ENCODE assay signal across 27 cellular contexts in the genomic region with DNA sequence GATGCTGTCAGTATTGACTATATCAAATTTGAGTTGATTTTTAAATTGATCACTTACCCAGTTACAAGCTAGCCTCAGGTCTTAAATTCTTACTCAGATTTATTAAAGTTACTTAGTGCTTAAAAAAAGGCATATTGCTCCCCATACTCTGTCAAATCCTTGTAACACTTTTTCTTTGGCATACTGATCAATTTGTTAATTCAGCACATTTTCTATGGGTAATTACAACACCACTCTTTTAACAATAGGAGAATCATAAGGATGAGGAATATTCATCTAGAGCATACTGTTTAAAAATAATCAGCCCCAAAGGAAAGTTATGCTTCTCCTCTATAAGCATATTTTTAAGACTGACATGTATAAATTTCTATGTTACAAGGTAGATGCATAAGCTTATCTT.
"Had no signal": no experiment of that assay in that cellular context is flagged by ENCODE, and none has a peak within 500 bp of the region (broad histone marks: within the 10 kb centered on the region; RNA-seq: fewer than 3 reads in every experiment).

No MANE protein-coding gene starts in this region.

- H3K4me3 ChIP-seq: stomach, suprapubic skin, testis, thoracic aorta, thyroid gland, tibial artery, tibial nerve, transverse colon, upper lobe of left lung, upper lobe of right lung, uterus, vagina had no signal

- DNase-seq: stimulated activated CD4-positive, alpha-beta T cell treated with anti-CD3 and anti-CD28 coated beads, Interleukin-2, amount 100 ng/mL, for 48 hours; stimulated activated CD4-positive, alpha-beta T cell treated with anti-CD3 and anti-CD28 coated beads, Interleukin-4, amount 100 ng/mL, for 1 hour; stimulated activated CD4-positive, alpha-beta T cell treated with anti-CD3 and anti-CD28 coated beads, Interleukin-4, amount 100 ng/mL, for 24 hours; stimulated activated CD4-positive, alpha-beta T cell treated with anti-CD3 and anti-CD28 coated beads, Interleukin-4, amount 100 ng/mL, for 4 hours; stimulated activated CD8-positive, alpha-beta memory T cell treated with anti-CD3 and anti-CD28 coated beads, Interleukin-4, amount 100 ng/mL, for 48 hours; stimulated activated naive B cell treated with anti-CD40 and anti-IgM and Interleukin-4, amounts not matched to agents 10 μg/mL and 1 μg/mL and 100 μg/mL, for 72 hours; stimulated activated naive CD4-positive, alpha-beta T cell; stimulated activated naive CD4-positive, alpha-beta T cell treated with Interleukin-2 at 50 U/mL for 16 hours; stimulated activated naive CD8-positive, alpha-beta T cell treated with anti-CD3 and anti-CD28 coated beads, Interleukin-15, amount 100 ng/mL, for 72 hours; stimulated activated naive CD8-positive, alpha-beta T cell treated with anti-CD3 and anti-CD28 coated beads, Interleukin-15, Interleukin-2, amounts not matched to agents 100 U/mL and 50 U/mL, for 24 hours; stomach; substantia nigra; testis; thyroid gland; tibial artery; transverse colon; trophoblast cell; upper lobe of left lung; upper lobe of right lung; uterus had no signal

- H3K4me1 ChIP-seq: stomach, suprapubic skin, testis, thyroid gland, tibial nerve, transverse colon, upper lobe of left lung, upper lobe of right lung, uterus, vagina had no signal

- H3K27me3 ChIP-seq: stomach, suprapubic skin, testis, thyroid gland, tibial artery, tibial nerve, transverse colon, upper lobe of left lung, upper lobe of right lung, uterus, vagina had no signal

- ATAC-seq: stimulated activated effector memory CD8-positive, alpha-beta T cell treated with anti-CD3 and anti-CD28 coated beads, Interleukin-12 subunit alpha, Interleukin-12 subunit beta, amount 100 ng/mL, for 72 hours; stimulated activated memory B cell treated with anti-CD40 and anti-IgM and Interleukin-4, amounts not matched to agents 10 μg/mL and 1 μg/mL and 100 μg/mL, for 72 hours; stimulated activated naive B cell treated with anti-CD40 and anti-IgM and Interleukin-4, amounts not matched to agents 10 μg/mL and 1 μg/mL and 100 μg/mL, for 72 hours; stimulated activated naive CD8-positive, alpha-beta T cell treated with anti-CD3 and anti-CD28 coated beads, Interleukin-15, amount 100 ng/mL, for 72 hours; stimulated activated naive CD8-positive, alpha-beta T cell treated with anti-CD3 and anti-CD28 coated beads, Interleukin-15, Interleukin-2, amounts not matched to agents 100 U/mL and 50 U/mL, for 24 hours; upper lobe of right lung had no signal

- FAIRE-seq: urothelium cell line had no signal

- H3K36me3 ChIP-seq: stomach, suprapubic skin, thoracic aorta, thyroid gland, tibial artery, tibial nerve, transverse colon, upper lobe of left lung, upper lobe of right lung, uterus, vagina had no signal

- H3K9me3 ChIP-seq: stomach, suprapubic skin, testis, thoracic aorta, thyroid gland, tibial artery, tibial nerve, transverse colon, upper lobe of left lung, upper lobe of right lung, uterus, vagina had no signal

- H3K27ac ChIP-seq: stomach, suprapubic skin, testis, thoracic aorta, thyroid gland, tibial artery, tibial nerve, transverse colon, upper lobe of left lung, upper lobe of right lung, uterus, vagina had no signal
